1 cellular context compared by ENCODE assay signal in genomic region chr16:81035975-81036750, GRCh38.
TF ChIP-seq lines count a peak whose summit lies in the region.

No MANE protein-coding gene starts in this region.

TF ChIP-seq in GM23338, 12 proteins besides CTCF, POLR2A, EP300 and RAD21:
- no peak for TF ChIP-seq ZNF462 (CRISPR knock-in tag; IDR thresholded peaks at IDR 0.05)
- TF ChIP-seq JUNB (IDR thresholded peaks at IDR 0.05; ENCODE audit: unreplicated experiment) = no peak
- TF ChIP-seq POLR2AphosphoS5 (IDR thresholded peaks at IDR 0.05; ENCODE audit: low read depth) = no peak
- no peak for TF ChIP-seq CREB1 (CRISPR knock-in tag; IDR thresholded peaks at IDR 0.05; ENCODE audit: low read depth)
- no peak for TF ChIP-seq ZNF331 (CRISPR knock-in tag; IDR thresholded peaks at IDR 0.05; ENCODE audit: low read depth)
- no peak for TF ChIP-seq STAT1 (IDR thresholded peaks at IDR 0.05; ENCODE audit: unreplicated experiment)
- TF ChIP-seq, protein P1, sequence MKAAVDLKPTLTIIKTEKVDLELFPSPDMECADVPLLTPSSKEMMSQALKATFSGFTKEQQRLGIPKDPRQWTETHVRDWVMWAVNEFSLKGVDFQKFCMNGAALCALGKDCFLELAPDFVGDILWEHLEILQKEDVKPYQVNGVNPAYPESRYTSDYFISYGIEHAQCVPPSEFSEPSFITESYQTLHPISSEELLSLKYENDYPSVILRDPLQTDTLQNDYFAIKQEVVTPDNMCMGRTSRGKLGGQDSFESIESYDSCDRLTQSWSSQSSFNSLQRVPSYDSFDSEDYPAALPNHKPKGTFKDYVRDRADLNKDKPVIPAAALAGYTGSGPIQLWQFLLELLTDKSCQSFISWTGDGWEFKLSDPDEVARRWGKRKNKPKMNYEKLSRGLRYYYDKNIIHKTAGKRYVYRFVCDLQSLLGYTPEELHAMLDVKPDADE (IDR thresholded peaks at IDR 0.05) = no peak
- TF ChIP-seq ZNF114 (CRISPR knock-in tag; IDR thresholded peaks at IDR 0.05) = no peak
- TF ChIP-seq, protein P2, sequence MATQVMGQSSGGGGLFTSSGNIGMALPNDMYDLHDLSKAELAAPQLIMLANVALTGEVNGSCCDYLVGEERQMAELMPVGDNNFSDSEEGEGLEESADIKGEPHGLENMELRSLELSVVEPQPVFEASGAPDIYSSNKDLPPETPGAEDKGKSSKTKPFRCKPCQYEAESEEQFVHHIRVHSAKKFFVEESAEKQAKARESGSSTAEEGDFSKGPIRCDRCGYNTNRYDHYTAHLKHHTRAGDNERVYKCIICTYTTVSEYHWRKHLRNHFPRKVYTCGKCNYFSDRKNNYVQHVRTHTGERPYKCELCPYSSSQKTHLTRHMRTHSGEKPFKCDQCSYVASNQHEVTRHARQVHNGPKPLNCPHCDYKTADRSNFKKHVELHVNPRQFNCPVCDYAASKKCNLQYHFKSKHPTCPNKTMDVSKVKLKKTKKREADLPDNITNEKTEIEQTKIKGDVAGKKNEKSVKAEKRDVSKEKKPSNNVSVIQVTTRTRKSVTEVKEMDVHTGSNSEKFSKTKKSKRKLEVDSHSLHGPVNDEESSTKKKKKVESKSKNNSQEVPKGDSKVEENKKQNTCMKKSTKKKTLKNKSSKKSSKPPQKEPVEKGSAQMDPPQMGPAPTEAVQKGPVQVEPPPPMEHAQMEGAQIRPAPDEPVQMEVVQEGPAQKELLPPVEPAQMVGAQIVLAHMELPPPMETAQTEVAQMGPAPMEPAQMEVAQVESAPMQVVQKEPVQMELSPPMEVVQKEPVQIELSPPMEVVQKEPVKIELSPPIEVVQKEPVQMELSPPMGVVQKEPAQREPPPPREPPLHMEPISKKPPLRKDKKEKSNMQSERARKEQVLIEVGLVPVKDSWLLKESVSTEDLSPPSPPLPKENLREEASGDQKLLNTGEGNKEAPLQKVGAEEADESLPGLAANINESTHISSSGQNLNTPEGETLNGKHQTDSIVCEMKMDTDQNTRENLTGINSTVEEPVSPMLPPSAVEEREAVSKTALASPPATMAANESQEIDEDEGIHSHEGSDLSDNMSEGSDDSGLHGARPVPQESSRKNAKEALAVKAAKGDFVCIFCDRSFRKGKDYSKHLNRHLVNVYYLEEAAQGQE (IDR thresholded peaks at IDR 0.05; ENCODE audit: unreplicated experiment) = no peak
- no peak for TF ChIP-seq EZH2phosphoT487 (IDR thresholded peaks at IDR 0.05; ENCODE audit: unreplicated experiment)
- no peak for TF ChIP-seq EZH2 (IDR thresholded peaks at IDR 0.05; ENCODE audit: low read depth, unreplicated experiment)
- TF ChIP-seq NANOG (IDR thresholded peaks at IDR 0.05; ENCODE audit: borderline replicate concordance) = no peak
